30 cellular contexts compared by ENCODE assay signal in the genomic region with DNA sequence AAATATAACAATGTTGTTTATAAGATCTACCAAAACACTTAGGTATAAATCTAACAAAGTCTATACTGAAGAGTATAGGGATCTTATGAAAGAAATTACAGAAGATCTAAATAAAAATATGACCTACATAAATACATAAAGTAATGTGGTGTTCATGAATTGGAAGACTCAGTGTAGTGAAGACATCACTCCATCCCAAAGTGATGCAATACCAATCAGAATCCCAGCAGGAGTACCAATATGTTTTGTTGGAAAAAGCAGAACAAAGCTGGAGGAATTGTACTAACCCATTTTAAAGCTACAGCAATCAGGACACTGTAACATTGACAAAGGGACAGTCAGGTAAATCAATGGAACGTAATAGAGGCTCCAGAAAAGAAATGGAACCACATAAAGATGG.
"Had no signal": no experiment of that assay in that cellular context is flagged by ENCODE, and none has a peak within 500 bp of the region (broad histone marks: within the 10 kb centered on the region; RNA-seq: fewer than 3 reads in every experiment).

No MANE protein-coding gene starts in this region.

- H3K27me3 ChIP-seq: adrenal gland, body of pancreas, colonic mucosa, esophagus squamous epithelium had no signal

- H3K4me1 ChIP-seq: adrenal gland, body of pancreas, colonic mucosa had no signal

- H3K4me3 Mint-ChIP-seq: activated CD4-positive, alpha-beta T cell treated with anti-CD3 and anti-CD28 coated beads for 36 hours; activated CD4-positive, alpha-beta T cell treated with anti-CD3 and anti-CD28 coated beads, Interleukin-2, amount 10 ng/mL, durations not matched to agents 24 days and 14 days; activated CD8-positive, alpha-beta T cell treated with anti-CD3 and anti-CD28 coated beads for 36 hours; activated naive CD4-positive, alpha-beta T cell treated with anti-CD3 and anti-CD28 coated beads for 36 hours; activated naive CD4-positive, alpha-beta T cell treated with anti-CD3 and anti-CD28 coated beads, Interleukin-2, amount 50 U/mL, for 24 hours; activated naive CD8-positive, alpha-beta T cell treated with anti-CD3 and anti-CD28 coated beads for 36 hours; activated naive CD8-positive, alpha-beta T cell treated with anti-CD3 and anti-CD28 coated beads, Interleukin-2, amount 50 U/mL, for 24 hours; activated T-helper 1 cell treated with anti-CD3 and anti-CD28 coated beads, Interleukin-12 subunit alpha, Interleukin-12 subunit beta, Interleukin-2, Interleukin-4 antibody, amounts not matched to agents 30 ng/mL and 10 ng/mL and 1 ng/mL, durations not matched to agents 14 hours and 24 hours and 36 hours had no signal

- H3K9me3 ChIP-seq: adrenal gland, body of pancreas, colonic mucosa, esophagus squamous epithelium had no signal

- H3K4me3 ChIP-seq: adrenal gland, body of pancreas, colonic mucosa, esophagus squamous epithelium had no signal

- H3K27me3 Mint-ChIP-seq: activated CD4-positive, alpha-beta T cell treated with anti-CD3 and anti-CD28 coated beads for 36 hours; activated CD4-positive, alpha-beta T cell treated with anti-CD3 and anti-CD28 coated beads, Interleukin-2, amount 10 ng/mL, durations not matched to agents 24 days and 14 days; activated CD8-positive, alpha-beta T cell treated with anti-CD3 and anti-CD28 coated beads for 36 hours; activated naive CD4-positive, alpha-beta T cell treated with anti-CD3 and anti-CD28 coated beads, Interleukin-2, amount 50 U/mL, for 24 hours; activated naive CD8-positive, alpha-beta T cell treated with anti-CD3 and anti-CD28 coated beads for 36 hours; activated naive CD8-positive, alpha-beta T cell treated with anti-CD3 and anti-CD28 coated beads, Interleukin-2, amount 50 U/mL, for 24 hours had no signal

- H3K27ac Mint-ChIP-seq: activated CD4-positive, alpha-beta T cell treated with anti-CD3 and anti-CD28 coated beads for 36 hours; activated CD4-positive, alpha-beta T cell treated with anti-CD3 and anti-CD28 coated beads, Interleukin-2, amount 10 ng/mL, durations not matched to agents 24 days and 14 days; activated CD8-positive, alpha-beta T cell treated with anti-CD3 and anti-CD28 coated beads for 36 hours; activated naive CD4-positive, alpha-beta T cell treated with anti-CD3 and anti-CD28 coated beads for 36 hours; activated naive CD4-positive, alpha-beta T cell treated with anti-CD3 and anti-CD28 coated beads, Interleukin-2, amount 50 U/mL, for 24 hours; activated naive CD8-positive, alpha-beta T cell treated with anti-CD3 and anti-CD28 coated beads for 36 hours; activated T-helper 1 cell treated with anti-CD3 and anti-CD28 coated beads, Interleukin-12 subunit alpha, Interleukin-12 subunit beta, Interleukin-2, Interleukin-4 antibody, amounts not matched to agents 30 ng/mL and 10 ng/mL and 1 ng/mL, durations not matched to agents 14 hours and 24 hours and 36 hours; activated T-helper 2 cell treated with anti-CD3 and anti-CD28 coated beads, Interferon-gamma antibody, Interleukin-2, Interleukin-4, amounts not matched to agents 10 μg/mL and 5 μg/mL and 100 μg/mL, durations not matched to agents 14 hours and 24 hours and 36 hours had no signal

- DNase-seq: activated CD4-positive, alpha-beta T cell treated with anti-CD3 and anti-CD28 coated beads for 36 hours; activated CD4-positive, alpha-beta T cell treated with anti-CD3 and anti-CD28 coated beads, Interleukin-2, amount 10 ng/mL, durations not matched to agents 24 days and 14 days; activated CD4-positive, CD25-positive, alpha-beta regulatory T cell; activated CD4-positive, CD25-positive, alpha-beta regulatory T cell treated with anti-CD3 and anti-CD28 coated beads, Interleukin-2, amount 50 U/mL, for 72 hours; activated CD8-positive, alpha-beta memory T cell treated with anti-CD3 and anti-CD28 coated beads for 24 hours; activated CD8-positive, alpha-beta T cell treated with anti-CD3 and anti-CD28 coated beads for 36 hours; activated effector memory CD4-positive, alpha-beta T cell treated with anti-CD3 and anti-CD28 coated beads, Interleukin-2, amount 50 U/mL, for 16 hours; activated naive CD4-positive, alpha-beta T cell treated with anti-CD3 and anti-CD28 coated beads for 36 hours; activated naive CD8-positive, alpha-beta T cell treated with anti-CD3 and anti-CD28 coated beads for 36 hours; activated naive CD8-positive, alpha-beta T cell treated with anti-CD3 and anti-CD28 coated beads, Interleukin-2, amount 50 U/mL, for 24 hours; activated T-cell treated with anti-CD3 and anti-CD28 coated beads, Interleukin-2, amount 50 U/mL, for 1 hour; activated T-cell treated with anti-CD3 and anti-CD28 coated beads, Interleukin-2, amount 50 U/mL, for 48 hours; adrenal gland; amygdala; aorta; body of pancreas; caudate nucleus; cerebellar nuclear complex; colonic mucosa; effector CD8-positive, alpha-beta T cell; esophagus squamous epithelium; foreskin melanocyte; head of caudate nucleus; T-helper 1 cell; T-helper 2 cell had no signal

- H3K27ac ChIP-seq: adrenal gland, body of pancreas, colonic mucosa, epithelial cell of prostate, esophagus squamous epithelium had no signal

- FAIRE-seq: endothelial cell of umbilical vein had no signal

- ATAC-seq: activated CD8-positive, alpha-beta T cell treated with anti-CD3 and anti-CD28 coated beads for 36 hours; activated naive CD8-positive, alpha-beta T cell treated with anti-CD3 and anti-CD28 coated beads, Interleukin-2, amount 50 U/mL, for 24 hours; body of pancreas had no signal

- H3K36me3 ChIP-seq: adrenal gland, colonic mucosa, esophagus squamous epithelium had no signal
